ENCODE assay signal across 1 cellular context in genomic region chr16:88811850-88812736, GRCh38.
A peak's percentile ranks its signal among the peaks of the same experiment; 100 is the strongest.
TF ChIP-seq lines count a peak whose summit lies in the region.

TSS of gene APRT (minus strand) at chr16:88811928. CDS start at chr16:88811899, 29 bp downstream.

TF ChIP-seq in WTC11, 78 proteins besides CTCF, POLR2A, EP300 and RAD21 (continued from another document):
- TF ChIP-seq, protein P1, sequence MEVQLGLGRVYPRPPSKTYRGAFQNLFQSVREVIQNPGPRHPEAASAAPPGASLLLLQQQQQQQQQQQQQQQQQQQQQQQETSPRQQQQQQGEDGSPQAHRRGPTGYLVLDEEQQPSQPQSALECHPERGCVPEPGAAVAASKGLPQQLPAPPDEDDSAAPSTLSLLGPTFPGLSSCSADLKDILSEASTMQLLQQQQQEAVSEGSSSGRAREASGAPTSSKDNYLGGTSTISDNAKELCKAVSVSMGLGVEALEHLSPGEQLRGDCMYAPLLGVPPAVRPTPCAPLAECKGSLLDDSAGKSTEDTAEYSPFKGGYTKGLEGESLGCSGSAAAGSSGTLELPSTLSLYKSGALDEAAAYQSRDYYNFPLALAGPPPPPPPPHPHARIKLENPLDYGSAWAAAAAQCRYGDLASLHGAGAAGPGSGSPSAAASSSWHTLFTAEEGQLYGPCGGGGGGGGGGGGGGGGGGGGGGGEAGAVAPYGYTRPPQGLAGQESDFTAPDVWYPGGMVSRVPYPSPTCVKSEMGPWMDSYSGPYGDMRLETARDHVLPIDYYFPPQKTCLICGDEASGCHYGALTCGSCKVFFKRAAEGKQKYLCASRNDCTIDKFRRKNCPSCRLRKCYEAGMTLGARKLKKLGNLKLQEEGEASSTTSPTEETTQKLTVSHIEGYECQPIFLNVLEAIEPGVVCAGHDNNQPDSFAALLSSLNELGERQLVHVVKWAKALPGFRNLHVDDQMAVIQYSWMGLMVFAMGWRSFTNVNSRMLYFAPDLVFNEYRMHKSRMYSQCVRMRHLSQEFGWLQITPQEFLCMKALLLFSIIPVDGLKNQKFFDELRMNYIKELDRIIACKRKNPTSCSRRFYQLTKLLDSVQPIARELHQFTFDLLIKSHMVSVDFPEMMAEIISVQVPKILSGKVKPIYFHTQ (CRISPR knock-in tag; IDR thresholded peaks at IDR 0.05) = no peak
- TF ChIP-seq FOXJ3 (CRISPR knock-in tag; IDR thresholded peaks at IDR 0.05; ENCODE audit: borderline replicate concordance) (no peak), ERG (CRISPR knock-in tag; IDR thresholded peaks at IDR 0.05) (0 out of 2 replicates have a peak, but pooled peaks have one; percentile 33), E2F5 (CRISPR knock-in tag; IDR thresholded peaks at IDR 0.05) (peak; percentile 84), EMX1 (CRISPR knock-in tag; IDR thresholded peaks at IDR 0.05) (peak; percentile 70; the same call in 1 of the 2 replicates), TCF7 (CRISPR knock-in tag; IDR thresholded peaks at IDR 0.05; ENCODE audit: low read depth) (no peak), FOXP1 (CRISPR knock-in tag; IDR thresholded peaks at IDR 0.05; ENCODE audit: borderline replicate concordance) (peak; percentile 66; the same call in 1 of the 2 replicates), SOX15 (CRISPR knock-in tag; IDR thresholded peaks at IDR 0.05) (no peak), MXD4 (CRISPR knock-in tag; IDR thresholded peaks at IDR 0.05; ENCODE audit: borderline replicate concordance) (no peak), RELA (CRISPR knock-in tag; IDR thresholded peaks at IDR 0.05; ENCODE audit: borderline replicate concordance) (no peak), JAZF1 (CRISPR knock-in tag; IDR thresholded peaks at IDR 0.05) (no peak), CDX4 (CRISPR knock-in tag; IDR thresholded peaks at IDR 0.05; ENCODE audit: borderline replicate concordance) (no peak), JUN (CRISPR knock-in tag; IDR thresholded peaks at IDR 0.05) (0 out of 2 replicates have a peak, but pooled peaks have one; percentile 35), PRRX2 (CRISPR knock-in tag; IDR thresholded peaks at IDR 0.05) (no peak), OVOL2 (CRISPR knock-in tag; IDR thresholded peaks at IDR 0.05; ENCODE audit: borderline replicate concordance) (no peak), ZNF219 (CRISPR knock-in tag; IDR thresholded peaks at IDR 0.05; ENCODE audit: borderline replicate concordance) (peak; percentile 42; the same call in 1 of the 2 replicates), NR1H2 (CRISPR knock-in tag; IDR thresholded peaks at IDR 0.05) (no peak), AFF4 (CRISPR knock-in tag; IDR thresholded peaks at IDR 0.05; ENCODE audit: borderline replicate concordance) (no peak), ESRRA (CRISPR knock-in tag; IDR thresholded peaks at IDR 0.05; ENCODE audit: borderline replicate concordance) (peak; percentile 50; the same call in 1 of the 2 replicates), ZNF232 (CRISPR knock-in tag; IDR thresholded peaks at IDR 0.05) (0 out of 2 replicates have a peak, but pooled peaks have one; percentile 74), RORB (CRISPR knock-in tag; IDR thresholded peaks at IDR 0.05) (no peak), ZNF263 (CRISPR knock-in tag; IDR thresholded peaks at IDR 0.05; ENCODE audit: low read depth) (no peak), ZMAT4 (CRISPR knock-in tag; IDR thresholded peaks at IDR 0.05) (no peak), ZSCAN18 (CRISPR knock-in tag; IDR thresholded peaks at IDR 0.05) (no peak), HMGA2 (CRISPR knock-in tag; IDR thresholded peaks at IDR 0.05) (no peak), ATF3 (CRISPR knock-in tag; conservative IDR thresholded peaks at IDR 0.05) (no peak), E2F1 (CRISPR knock-in tag; IDR thresholded peaks at IDR 0.05) (no peak)
- TF ChIP-seq, protein P2, sequence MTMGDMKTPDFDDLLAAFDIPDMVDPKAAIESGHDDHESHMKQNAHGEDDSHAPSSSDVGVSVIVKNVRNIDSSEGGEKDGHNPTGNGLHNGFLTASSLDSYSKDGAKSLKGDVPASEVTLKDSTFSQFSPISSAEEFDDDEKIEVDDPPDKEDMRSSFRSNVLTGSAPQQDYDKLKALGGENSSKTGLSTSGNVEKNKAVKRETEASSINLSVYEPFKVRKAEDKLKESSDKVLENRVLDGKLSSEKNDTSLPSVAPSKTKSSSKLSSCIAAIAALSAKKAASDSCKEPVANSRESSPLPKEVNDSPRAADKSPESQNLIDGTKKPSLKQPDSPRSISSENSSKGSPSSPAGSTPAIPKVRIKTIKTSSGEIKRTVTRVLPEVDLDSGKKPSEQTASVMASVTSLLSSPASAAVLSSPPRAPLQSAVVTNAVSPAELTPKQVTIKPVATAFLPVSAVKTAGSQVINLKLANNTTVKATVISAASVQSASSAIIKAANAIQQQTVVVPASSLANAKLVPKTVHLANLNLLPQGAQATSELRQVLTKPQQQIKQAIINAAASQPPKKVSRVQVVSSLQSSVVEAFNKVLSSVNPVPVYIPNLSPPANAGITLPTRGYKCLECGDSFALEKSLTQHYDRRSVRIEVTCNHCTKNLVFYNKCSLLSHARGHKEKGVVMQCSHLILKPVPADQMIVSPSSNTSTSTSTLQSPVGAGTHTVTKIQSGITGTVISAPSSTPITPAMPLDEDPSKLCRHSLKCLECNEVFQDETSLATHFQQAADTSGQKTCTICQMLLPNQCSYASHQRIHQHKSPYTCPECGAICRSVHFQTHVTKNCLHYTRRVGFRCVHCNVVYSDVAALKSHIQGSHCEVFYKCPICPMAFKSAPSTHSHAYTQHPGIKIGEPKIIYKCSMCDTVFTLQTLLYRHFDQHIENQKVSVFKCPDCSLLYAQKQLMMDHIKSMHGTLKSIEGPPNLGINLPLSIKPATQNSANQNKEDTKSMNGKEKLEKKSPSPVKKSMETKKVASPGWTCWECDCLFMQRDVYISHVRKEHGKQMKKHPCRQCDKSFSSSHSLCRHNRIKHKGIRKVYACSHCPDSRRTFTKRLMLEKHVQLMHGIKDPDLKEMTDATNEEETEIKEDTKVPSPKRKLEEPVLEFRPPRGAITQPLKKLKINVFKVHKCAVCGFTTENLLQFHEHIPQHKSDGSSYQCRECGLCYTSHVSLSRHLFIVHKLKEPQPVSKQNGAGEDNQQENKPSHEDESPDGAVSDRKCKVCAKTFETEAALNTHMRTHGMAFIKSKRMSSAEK (CRISPR knock-in tag; IDR thresholded peaks at IDR 0.05; ENCODE audit: borderline replicate concordance) = no peak
- TF ChIP-seq, protein P3, sequence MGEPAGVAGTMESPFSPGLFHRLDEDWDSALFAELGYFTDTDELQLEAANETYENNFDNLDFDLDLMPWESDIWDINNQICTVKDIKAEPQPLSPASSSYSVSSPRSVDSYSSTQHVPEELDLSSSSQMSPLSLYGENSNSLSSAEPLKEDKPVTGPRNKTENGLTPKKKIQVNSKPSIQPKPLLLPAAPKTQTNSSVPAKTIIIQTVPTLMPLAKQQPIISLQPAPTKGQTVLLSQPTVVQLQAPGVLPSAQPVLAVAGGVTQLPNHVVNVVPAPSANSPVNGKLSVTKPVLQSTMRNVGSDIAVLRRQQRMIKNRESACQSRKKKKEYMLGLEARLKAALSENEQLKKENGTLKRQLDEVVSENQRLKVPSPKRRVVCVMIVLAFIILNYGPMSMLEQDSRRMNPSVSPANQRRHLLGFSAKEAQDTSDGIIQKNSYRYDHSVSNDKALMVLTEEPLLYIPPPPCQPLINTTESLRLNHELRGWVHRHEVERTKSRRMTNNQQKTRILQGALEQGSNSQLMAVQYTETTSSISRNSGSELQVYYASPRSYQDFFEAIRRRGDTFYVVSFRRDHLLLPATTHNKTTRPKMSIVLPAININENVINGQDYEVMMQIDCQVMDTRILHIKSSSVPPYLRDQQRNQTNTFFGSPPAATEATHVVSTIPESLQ (CRISPR knock-in tag; IDR thresholded peaks at IDR 0.05) = no peak
TF ChIP-seq in WTC11: peak in this region for 25.
